Comparison of ENCODE assay signal across 8 cellular contexts in genomic region chr5:143405747-143406098, GRCh38. TPM values are rescaled to one million over a fixed set of nuclear protein-coding genes. Genes with fewer than 3 reads are reported as not detected.
DNase-seq lines count a peak whose midpoint lies in the region; ATAC-seq and TF ChIP-seq lines count a peak whose summit lies in the region.

No MANE protein-coding gene starts in this region.

- peak overlapping the region; percentile 99 for H3K27ac Mint-ChIP-seq in mesothelial cell of epicardium

- WGBS in heart left ventricle, 4 donors = 84 to 88% (median 87%) methylated on average over 4 of the region's 4 CpGs

- H3K4me3 ChIP-seq in heart left ventricle (peak overlapping the region; percentile 64 to 95 (median 86)), breast epithelium (peak overlapping the region; percentile 90 to 92 (median 91)), vagina (peak overlapping the region; percentile 76 to 77)

- peaks cover 0 to 19% (median 4%) of the 10 kb centered on the region in 12 donors for H3K4me1 ChIP-seq in heart left ventricle
- no peaks in the 10 kb centered on the region for H3K4me1 ChIP-seq in breast epithelium
- peaks cover 15% of the 10 kb centered on the region for H3K4me1 ChIP-seq in vagina

- H3K36me3 Mint-ChIP-seq in mesothelial cell of epicardium = peaks cover under 1% of the 10 kb centered on the region

- TF ChIP-seq POLR2A in heart left ventricle (IDR thresholded peaks at IDR 0.05) (no peak), breast epithelium (IDR thresholded peaks at IDR 0.05) (no peak), vagina (IDR thresholded peaks at IDR 0.05) (no peak)

- H3K27ac ChIP-seq in heart left ventricle (peak overlapping the region; percentile 95 to 100 (median 99)), breast epithelium (peak overlapping the region; percentile 96 to 99), vagina (peak overlapping the region; percentile 98)

- H3K9me3 Mint-ChIP-seq in mesothelial cell of epicardium = no peaks in the 10 kb centered on the region

- H3K9me3 ChIP-seq in heart left ventricle = no peaks in the 10 kb centered on the region
- H3K9me3 ChIP-seq in breast epithelium = no peaks in the 10 kb centered on the region
- no peaks in the 10 kb centered on the region for H3K9me3 ChIP-seq in vagina

- intact Hi-C loops in heart left ventricle (cut with DNase I) (loop anchor here (1.0 to 10.0 kb wide), 16 partner anchors 92 to 739 kb away; no protein-coding TSS in a partner anchor), left ventricle myocardium superior (cut with micrococcal nuclease) (loop anchor here (10.0 kb wide), 2 partner anchors 381 to 419 kb away; no protein-coding TSS in a partner anchor), breast epithelium (cut with DNase I; ENCODE audit: low total_unique reads) (loop anchor here (2.0 to 10.0 kb wide), 2 partner anchors 53 to 381 kb away; no protein-coding TSS in a partner anchor), vagina (cut with DNase I) (loop anchor here (10.0 kb wide), 3 partner anchors 91 to 391 kb away; no protein-coding TSS in a partner anchor)

- no peaks in the 10 kb centered on the region for H3K36me3 ChIP-seq in heart left ventricle
- H3K36me3 ChIP-seq in breast epithelium = no peaks in the 10 kb centered on the region
- no peaks in the 10 kb centered on the region for H3K36me3 ChIP-seq in vagina

- ATAC-seq in heart left ventricle = no peak
- no peak for ATAC-seq in left ventricle myocardium superior
- ATAC-seq in GM19324 (IDR thresholded peaks at IDR 0.05; ENCODE audit: low FRiP score, unreplicated experiment) = no peak

- H3K27me3 ChIP-seq in heart left ventricle = no peaks in the 10 kb centered on the region
- no peaks in the 10 kb centered on the region for H3K27me3 ChIP-seq in breast epithelium
- H3K27me3 ChIP-seq in vagina = no peaks in the 10 kb centered on the region

- DNase-seq in heart left ventricle = no peak
- no peak for DNase-seq in left ventricle myocardium superior
- DNase-seq in breast epithelium (ENCODE audit: low spot score in 2 of 2) = no peak
- no peak for DNase-seq in mesothelial cell of epicardium (ENCODE audit: low spot score in 2 of 2, unreplicated experiment in 2 of 2)
- DNase-seq in vagina (ENCODE audit: extremely low spot score in 2 of 2) = no peak
- no peak for DNase-seq in HUDEP-2 (lab: John Stamatoyannopoulos, UW; ENCODE audit: unreplicated experiment in 76 of 76)
- DNase-seq in NCI-H748 (lab: John Stamatoyannopoulos, UW; ENCODE audit: unreplicated experiment) = no peak

- TF ChIP-seq CTCF in heart left ventricle (IDR thresholded peaks at IDR 0.05) (no peak), breast epithelium (IDR thresholded peaks at IDR 0.05) (no peak), mesothelial cell of epicardium (IDR thresholded peaks at IDR 0.05; ENCODE audit: unreplicated experiment) (no peak), vagina (IDR thresholded peaks at IDR 0.05) (no peak)

- peak overlapping the region; percentile 88 for H3K4me3 Mint-ChIP-seq in mesothelial cell of epicardium

- peaks cover 11% of the 10 kb centered on the region for H3K27me3 Mint-ChIP-seq in mesothelial cell of epicardium (ENCODE audit: low read depth)

- H3K4me1 Mint-ChIP-seq in mesothelial cell of epicardium = peaks cover 16% of the 10 kb centered on the region

RNA-seq across cellular contexts. Expression of gene NR3C1, which starts 2.2 kb away (rescaled TPM):
- total RNA-seq in heart left ventricle (10 to 100 TPM; 29.6 to 73.7 (median 50.6) TPM), left ventricle myocardium superior (53.0 TPM), breast epithelium (100 to 1,000 TPM in 1 of 3 donors, 10 to 100 TPM in 2; 51.1 to 122 (median 69.7) TPM), mesothelial cell of epicardium (29.2 to 35.3 TPM (median 34.5 TPM) in 3 replicates), vagina (46.7 TPM)
- polyA plus RNA-seq in heart left ventricle = 10 to 100 TPM; 10.4 to 21.5 TPM
